In genomic region chr1:212665241-212666115, GRCh38 we compare ENCODE assay signal across 1 cellular context.
A peak's percentile ranks its signal among the peaks of the same experiment; 100 is the strongest.
TF ChIP-seq lines count a peak whose summit lies in the region.

No MANE protein-coding gene starts in this region.

TF ChIP-seq in HEK293, 187 proteins besides CTCF, POLR2A, EP300 and RAD21 (continued from another document and continues in another):
- TF ChIP-seq ZNF398 (tag by site-specific recombination; IDR thresholded peaks at IDR 0.05) (peak; percentile 91), AEBP2 (tag by site-specific recombination; IDR thresholded peaks at IDR 0.05; ENCODE audit: borderline replicate concordance) (no peak), ZNF354C (tag by site-specific recombination; IDR thresholded peaks at IDR 0.05; ENCODE audit: borderline replicate concordance, low read depth) (no peak), ZNF416 (tag by site-specific recombination; IDR thresholded peaks at IDR 0.05) (no peak), ZNF670 (tag by site-specific recombination; IDR thresholded peaks at IDR 0.05; ENCODE audit: low read depth) (no peak), GLI2 (tag by site-specific recombination; IDR thresholded peaks at IDR 0.05; ENCODE audit: borderline replicate concordance, low read depth) (no peak), ZNF48 (tag by site-specific recombination; IDR thresholded peaks at IDR 0.05) (no peak), ZNF600 (tag by site-specific recombination; IDR thresholded peaks at IDR 0.05) (peak; percentile 90), ZFP37 (tag by site-specific recombination; IDR thresholded peaks at IDR 0.05) (peak; percentile 99), PRDM10 (tag by site-specific recombination; IDR thresholded peaks at IDR 0.05) (peak; percentile 82), ZNF624 (tag by site-specific recombination; IDR thresholded peaks at IDR 0.05) (no peak), ZNF561 (tag by site-specific recombination; IDR thresholded peaks at IDR 0.05; ENCODE audit: borderline replicate concordance) (peak; percentile 91), ZNF423 (tag by site-specific recombination; IDR thresholded peaks at IDR 0.05) (0 out of 2 replicates have a peak, but pooled peaks have one; percentile 50), ZXDB (tag by site-specific recombination; IDR thresholded peaks at IDR 0.05) (peak; percentile 88), BCL11A (tag by site-specific recombination; IDR thresholded peaks at IDR 0.05; ENCODE audit: low read depth) (no peak), PRDM6 (tag by site-specific recombination; IDR thresholded peaks at IDR 0.05) (no peak), ZNF776 (tag by site-specific recombination; IDR thresholded peaks at IDR 0.05; ENCODE audit: borderline replicate concordance) (no peak), ATF2 (tag by site-specific recombination; IDR thresholded peaks at IDR 0.05; ENCODE audit: low read depth) (no peak), TRIM28 (IDR thresholded peaks at IDR 0.05; ENCODE audit: borderline replicate concordance, low read length) (no peak), ZNF521 (tag by site-specific recombination; IDR thresholded peaks at IDR 0.05) (no peak), ZNF626 (tag by site-specific recombination; IDR thresholded peaks at IDR 0.05) (no peak), KLF16 (tag by site-specific recombination; IDR thresholded peaks at IDR 0.05) (peak; percentile 86), ZNF362 (tag by site-specific recombination; IDR thresholded peaks at IDR 0.05) (no peak), ZNF146 (tag by site-specific recombination; IDR thresholded peaks at IDR 0.05) (no peak), ZNF148 (tag by site-specific recombination; IDR thresholded peaks at IDR 0.05; ENCODE audit: borderline replicate concordance) (no peak), ZBTB11 (tag by site-specific recombination; conservative IDR thresholded peaks at IDR 0.05; ENCODE audit: low read depth) (no peak), ZNF530 (tag by site-specific recombination; IDR thresholded peaks at IDR 0.05; ENCODE audit: low read depth) (no peak), ZNF202 (tag by site-specific recombination; IDR thresholded peaks at IDR 0.05; ENCODE audit: borderline replicate concordance) (peak; percentile 10; the same call in 1 of the 2 replicates), ZBTB7A (tag by site-specific recombination; IDR thresholded peaks at IDR 0.05; ENCODE audit: low read depth) (peak; percentile 79; the same call in 1 of the 2 replicates), KLF17 (tag by site-specific recombination; IDR thresholded peaks at IDR 0.05) (peak; percentile 83), ZNF501 (tag by site-specific recombination; IDR thresholded peaks at IDR 0.05) (peak; percentile 97), ZNF302 (tag by site-specific recombination; IDR thresholded peaks at IDR 0.05; ENCODE audit: low read depth) (no peak), ZNF548 (tag by site-specific recombination; IDR thresholded peaks at IDR 0.05) (peak; percentile 64; the same call in 1 of the 2 replicates), ZNF26 (tag by site-specific recombination; IDR thresholded peaks at IDR 0.05) (no peak)
